Comparison of ENCODE assay signal across 1 cellular context in genomic region chr6:124436803-124437202, GRCh38.
TF ChIP-seq lines count a peak whose summit lies in the region.

No MANE protein-coding gene starts in this region.

TF ChIP-seq in GM12878, 131 proteins besides CTCF, POLR2A, EP300 and RAD21 (continued from another document):
- TF ChIP-seq CEBPZ (IDR thresholded peaks at IDR 0.05; ENCODE audit: low read depth, low read length) (no peak), ATF3 (IDR thresholded peaks at IDR 0.05; ENCODE audit: borderline replicate concordance, extremely low read depth, low read depth, low read length) (no peak), ZZZ3 (IDR thresholded peaks at IDR 0.05; ENCODE audit: control insufficient read depth, insufficient read length, low read depth) (no peak), EGR1 (IDR thresholded peaks at IDR 0.05; ENCODE audit: borderline replicate concordance in 1 of 2, low read depth in 2 of 2, low read length in 2 of 2) (no peak), MEF2B (IDR thresholded peaks at IDR 0.05; ENCODE audit: partially characterized antibody, poor library complexity, severe bottlenecking) (no peak), ZNF622 (IDR thresholded peaks at IDR 0.05) (no peak)
